In genomic region chr16:22297114-22297870, GRCh38 we compare ENCODE assay signal across 8 cellular contexts. TPM values are rescaled to one million over a fixed set of nuclear protein-coding genes. Genes with fewer than 3 reads are reported as not detected.
DNase-seq lines count a peak whose midpoint lies in the region; ATAC-seq and TF ChIP-seq lines count a peak whose summit lies in the region.

Gene POLR3E (plus strand): TSS chr16:22297409. CDS start chr16:22302969, 5,560 bp downstream.

- peaks cover 5% of the 10 kb centered on the region for H3K36me3 Mint-ChIP-seq in activated naive CD4-positive, alpha-beta T cell treated with anti-CD3 and anti-CD28 coated beads, Interleukin-2, amount 50 U/mL, for 24 hours

- H3K4me1 ChIP-seq in SK-N-SH (ENCODE audit: control insufficient read depth in 1 of 2, insufficient read depth in 2 of 2, low read depth in 1 of 2, low read length in 1 of 2) (peaks cover 0 to 9% of the 10 kb centered on the region in 2 experiments; a peak in 1 of 4 replicates), testis (peaks cover 7% of the 10 kb centered on the region)

- peak within 1 kb of the TSS; percentile 99 for H3K27ac Mint-ChIP-seq in activated naive CD4-positive, alpha-beta T cell treated with anti-CD3 and anti-CD28 coated beads, Interleukin-2, amount 50 U/mL, for 24 hours

- TF ChIP-seq CTCF in GM10248 (IDR thresholded peaks at IDR 0.05; ENCODE audit: control extremely low read depth, extremely low read depth, low read depth, missing control alignments) (peak; percentile 97), SK-N-SH (IDR thresholded peaks at IDR 0.05) (peak; percentile 88), omental fat pad (IDR thresholded peaks at IDR 0.05) (peak; percentile 25 to 87 (median 83)), testis (IDR thresholded peaks at IDR 0.05) (peak; percentile 85 to 98 (median 97))

- peak within 1 kb of the TSS; percentile 96 for H3K4me3 Mint-ChIP-seq in activated naive CD4-positive, alpha-beta T cell treated with anti-CD3 and anti-CD28 coated beads, Interleukin-2, amount 50 U/mL, for 24 hours

- TF ChIP-seq POLR2A in testis (IDR thresholded peaks at IDR 0.05): peak; percentile 17

- H3K27ac ChIP-seq in SK-N-SH (ENCODE audit: low read depth in 2 of 2, low read length in 1 of 2) (peak within 1 kb of the TSS; percentile 85 to 90), testis (peak within 1 kb of the TSS; percentile 88 to 94)

- no peaks in the 10 kb centered on the region for H3K9me3 Mint-ChIP-seq in activated naive CD4-positive, alpha-beta T cell treated with anti-CD3 and anti-CD28 coated beads, Interleukin-2, amount 50 U/mL, for 24 hours

- CTCF ChIA-PET in GM10248 (lab: Yijun Ruan, JAX): interaction anchor here (0.6 to 7.2 kb wide), 20 partner anchors 12 to 307 kb away, joined by 3 to 85 read pairs (median 5); partner anchors contain the start of gene EEF2K
- CTCF ChIA-PET in SK-N-SH (lab: Yijun Ruan, JAX): interaction anchor here (0.5 to 6.4 kb wide), 15 partner anchors 15 to 347 kb away, joined by 3 to 115 read pairs (median 4); partner anchors contain the start of genes EEF2K and PDZD9

- peak within 1 kb of the TSS; percentile 87 for H3K4me2 ChIP-seq in SK-N-SH

- H3K27me3 ChIP-seq in SK-N-SH (ENCODE audit: insufficient read depth) (no peaks in the 10 kb centered on the region), testis (no peaks in the 10 kb centered on the region)

- H3K4me3 ChIP-seq in SK-N-SH (ENCODE audit: low read depth in 2 of 2, low read length in 1 of 2) (peak within 1 kb of the TSS; percentile 78 to 84), testis (peak within 1 kb of the TSS; percentile 73 to 90)

- H3K36me3 ChIP-seq in SK-N-SH (replicated peaks in 1 of 2; ENCODE audit: control insufficient read depth in 1 of 2, insufficient read depth in 2 of 2, low read length in 1 of 2) (peaks cover 0 to 3% of the 10 kb centered on the region in 2 experiments), testis (ENCODE audit: low read depth, missing control alignments) (no peaks in the 10 kb centered on the region)

- peaks cover 38% of the 10 kb centered on the region for H4K20me1 ChIP-seq in SK-N-SH (ENCODE audit: insufficient read depth)

- H3K9me3 ChIP-seq in SK-N-SH (no peaks in the 10 kb centered on the region), testis (no peaks in the 10 kb centered on the region)

- ATAC-seq in HG02571 (IDR thresholded peaks at IDR 0.05; ENCODE audit: unreplicated experiment) (peak; percentile 81), omental fat pad (ENCODE audit: low FRiP score) (peak; percentile 97)

- intact Hi-C loops in testis (cut with DNase I; ENCODE audit: low total_unique reads): loop anchor here (5.0 kb wide), 1 partner anchor 100 kb away; no protein-coding TSS in a partner anchor

- H3K9ac ChIP-seq in SK-N-SH: peak within 1 kb of the TSS; percentile 90

- 3% methylated on average over 20 of the region's 76 CpGs for WGBS in SK-N-SH (ENCODE audit: low lambda C conversion rate)
- WGBS in testis, 2 donors: 0% methylated on average over 9 to 68 of the region's 76 CpGs

- H3K79me2 ChIP-seq in SK-N-SH (ENCODE audit: insufficient read depth): peaks cover 36% of the 10 kb centered on the region

- H2AFZ ChIP-seq in SK-N-SH (ENCODE audit: low read depth): peak within 1 kb of the TSS; percentile 78

- no peaks in the 10 kb centered on the region for H3K9me2 ChIP-seq in SK-N-SH

- POLR2A ChIA-PET in GM10248 (lab: Yijun Ruan, JAX): no interaction called here
- POLR2A ChIA-PET in SK-N-SH (lab: Yijun Ruan, JAX): interaction anchor here (1.2 to 1.9 kb wide), 2 partner anchors 92 to 101 kb away, joined by 3 to 14 read pairs; partner anchors contain the start of gene EEF2K

- TF ChIP-seq RAD21 in SK-N-SH (IDR thresholded peaks at IDR 0.05; ENCODE audit: low read length): peak; percentile 87

- TF ChIP-seq EP300 in SK-N-SH (IDR thresholded peaks at IDR 0.05; ENCODE audit: borderline replicate concordance in 1 of 2, low read depth in 1 of 2, low read length in 1 of 2): peak in 1 of 2 experiments; percentile 54; a peak in 1 of 4 replicates

- H3K27me3 Mint-ChIP-seq in activated naive CD4-positive, alpha-beta T cell treated with anti-CD3 and anti-CD28 coated beads, Interleukin-2, amount 50 U/mL, for 24 hours: no peaks in the 10 kb centered on the region

- H3F3A ChIP-seq in SK-N-SH (replicated peaks; ENCODE audit: insufficient read depth): peaks cover 26% of the 10 kb centered on the region

- H3K4me1 Mint-ChIP-seq in activated naive CD4-positive, alpha-beta T cell treated with anti-CD3 and anti-CD28 coated beads, Interleukin-2, amount 50 U/mL, for 24 hours: peaks cover 42% of the 10 kb centered on the region

- peak; percentile 96 for DNase-seq in GM10248 (ENCODE audit: extremely low spot score)
- DNase-seq in NCI-H1048 (lab: John Stamatoyannopoulos, UW): peak; percentile 75
- peak; percentile 96 for DNase-seq in SK-N-SH
- DNase-seq in globus pallidus (ENCODE audit: low spot score): peak; percentile 98
- peak; percentile 100 for DNase-seq in omental fat pad (ENCODE audit: low spot score)
- DNase-seq in testis: peak; percentile 99

TF ChIP-seq in SK-N-SH, 30 proteins besides CTCF, POLR2A, EP300 and RAD21 (continues in another document):
- TF ChIP-seq FOXM1 (IDR thresholded peaks at IDR 0.05; ENCODE audit: low read depth): 0 out of 2 replicates have a peak, but pooled peaks have one; percentile 11
- TF ChIP-seq GABPA (IDR thresholded peaks at IDR 0.05; ENCODE audit: low read depth): peak; percentile 65
- no peak for TF ChIP-seq IRF3 (IDR thresholded peaks at IDR 0.05; ENCODE audit: low read depth, low read length)
- TF ChIP-seq ELF1 (IDR thresholded peaks at IDR 0.05): no peak; the same call in 1 of the 2 replicates
- TF ChIP-seq EZH2phosphoT487 (IDR thresholded peaks at IDR 0.05; ENCODE audit: borderline replicate concordance, low read depth): no peak
- no peak; the same call in 1 of the 2 replicates for TF ChIP-seq TCF12 (IDR thresholded peaks at IDR 0.05)
- TF ChIP-seq SMC3 (IDR thresholded peaks at IDR 0.05; ENCODE audit: low read depth, low read length): peak; percentile 70
- TF ChIP-seq YY1 (IDR thresholded peaks at IDR 0.05; ENCODE audit: low read depth): peak; percentile 96
- TF ChIP-seq REST (IDR thresholded peaks at IDR 0.05; ENCODE audit: low read depth, low read length): peak; percentile 45; the same call in 1 of the 2 replicates
- peak; percentile 93 for TF ChIP-seq MAX (IDR thresholded peaks at IDR 0.05; ENCODE audit: low read depth)
- TF ChIP-seq MEF2A (IDR thresholded peaks at IDR 0.05; ENCODE audit: borderline replicate concordance, low read depth): peak; percentile 22; the same call in 1 of the 2 replicates
- no peak for TF ChIP-seq FOXJ3 (CRISPR knock-in tag; IDR thresholded peaks at IDR 0.05)
- TF ChIP-seq NFIC (IDR thresholded peaks at IDR 0.05; ENCODE audit: borderline replicate concordance): peak; percentile 53; the same call in 1 of the 2 replicates
- TF ChIP-seq POLR2AphosphoS5 (IDR thresholded peaks at IDR 0.05; ENCODE audit: low read depth, low read length): peak; percentile 30; the same call in 1 of the 2 replicates
- TF ChIP-seq RCOR1 (IDR thresholded peaks at IDR 0.05; ENCODE audit: low read length): peak; percentile 67; the same call in 1 of the 2 replicates
- TF ChIP-seq RFX5 (IDR thresholded peaks at IDR 0.05; ENCODE audit: low read length): no peak
- TF ChIP-seq MXI1 (IDR thresholded peaks at IDR 0.05; ENCODE audit: low read depth, low read length): peak; percentile 85
- peak; percentile 82 for TF ChIP-seq FOSL2 (IDR thresholded peaks at IDR 0.05; ENCODE audit: borderline replicate concordance, low read depth)
- no peak for TF ChIP-seq RXRA (IDR thresholded peaks at IDR 0.05; ENCODE audit: borderline replicate concordance, low read depth)

RNA-seq across cellular contexts. Expression of gene POLR3E, which starts in this region (rescaled TPM):
- 57.4 and 59.6 TPM in 2 replicates for polyA plus RNA-seq in SK-N-SH (2012; rRNA removed)
- polyA plus RNA-seq in SK-N-SH (2012; cell fraction: cytosol; rRNA removed): 32.0 and 33.3 TPM in 2 replicates
- 158 and 191 TPM in 2 replicates for polyA plus RNA-seq in SK-N-SH (2012; cell fraction: nucleus; rRNA removed)
- 10 to 100 TPM; 46.3 to 73.4 (median 54.0) TPM for total RNA-seq in omental fat pad
- 10 to 100 TPM; 61.7 to 76.2 TPM for total RNA-seq in testis
- polyA plus RNA-seq in testis (ENCODE audit: insufficient read depth, low read depth, low replicate concordance): 59.4 TPM

Comparison
In these comparisons a context has a peak if more than half of its experiments do, and no peak if none do; other contexts are left out.
1. Peak in every context shown above with its lines: DNase-seq, ATAC-seq, H3K4me3 ChIP-seq and H3K27ac ChIP-seq.